2 cellular contexts compared by ENCODE assay signal in genomic region chr7:45889367-45890067, GRCh38.
TF ChIP-seq lines count a peak whose summit lies in the region.

No MANE protein-coding gene starts in this region.

TF ChIP-seq in SK-N-SH, 30 proteins besides CTCF, POLR2A, EP300 and RAD21:
- TF ChIP-seq SMC3 (IDR thresholded peaks at IDR 0.05; ENCODE audit: low read depth, low read length) (no peak), MXI1 (IDR thresholded peaks at IDR 0.05; ENCODE audit: low read depth, low read length) (no peak), RXRA (IDR thresholded peaks at IDR 0.05; ENCODE audit: borderline replicate concordance, low read depth) (no peak), GABPA (IDR thresholded peaks at IDR 0.05; ENCODE audit: low read depth) (no peak), ELF1 (IDR thresholded peaks at IDR 0.05) (no peak), REST (IDR thresholded peaks at IDR 0.05; ENCODE audit: low read depth, low read length) (no peak), PBX3 (IDR thresholded peaks at IDR 0.05) (no peak), RCOR1 (IDR thresholded peaks at IDR 0.05; ENCODE audit: low read length) (no peak), GATA2 (CRISPR knock-in tag; IDR thresholded peaks at IDR 0.05) (no peak), FOSL2 (IDR thresholded peaks at IDR 0.05; ENCODE audit: borderline replicate concordance, low read depth) (no peak), EZH2phosphoT487 (IDR thresholded peaks at IDR 0.05; ENCODE audit: borderline replicate concordance, low read depth) (no peak), RFX5 (IDR thresholded peaks at IDR 0.05; ENCODE audit: low read length) (no peak), IRF3 (IDR thresholded peaks at IDR 0.05; ENCODE audit: low read depth, low read length) (no peak), YY1 (IDR thresholded peaks at IDR 0.05; ENCODE audit: low read depth) (no peak), SIN3A (IDR thresholded peaks at IDR 0.05; ENCODE audit: borderline replicate concordance, low read depth, low read length) (no peak), ZBTB33 (IDR thresholded peaks at IDR 0.05; ENCODE audit: borderline replicate concordance, low read depth) (no peak), FOXJ3 (CRISPR knock-in tag; IDR thresholded peaks at IDR 0.05) (no peak), CHD2 (IDR thresholded peaks at IDR 0.05; ENCODE audit: low read length, partially characterized antibody) (no peak), FOXM1 (IDR thresholded peaks at IDR 0.05; ENCODE audit: low read depth) (no peak)
TF ChIP-seq in SK-N-SH: peak in this region for 0.

TF ChIP-seq in SK-N-SH treated with all-trans-retinoic acid at 6 μM for 48 hours, 23 proteins besides CTCF, POLR2A, EP300 and RAD21:
- no peak for TF ChIP-seq CREB5 (CRISPR knock-in tag; IDR thresholded peaks at IDR 0.05; ENCODE audit: low read depth)
- TF ChIP-seq TSHZ2 (CRISPR knock-in tag; IDR thresholded peaks at IDR 0.05), result no peak
TF ChIP-seq in SK-N-SH treated with all-trans-retinoic acid at 6 μM for 48 hours: peak in this region for 0.
